Comparison of ENCODE assay signal across 16 cellular contexts in genomic region chr5:50730336-50730735, GRCh38.
"Had no signal": no experiment of that assay in that cellular context is flagged by ENCODE, and none has a peak within 500 bp of the region (broad histone marks: within the 10 kb centered on the region; RNA-seq: fewer than 3 reads in every experiment).

No MANE protein-coding gene starts in this region.

- H3K9me3 Mint-ChIP-seq: naive thymus-derived CD8-positive, alpha-beta T cell; stimulated activated naive CD8-positive, alpha-beta T cell treated with anti-CD3 and anti-CD28 coated beads, Interleukin-15, Interleukin-2, amounts not matched to agents 100 ng/mL and 50 ng/mL, for 24 hours had no signal

- H3K36me3 ChIP-seq: adrenal gland had no signal

- H3K27me3 Mint-ChIP-seq: activated CD4-positive, alpha-beta T cell treated with anti-CD3 and anti-CD28 coated beads, Interleukin-2, amount 10 ng/mL, durations not matched to agents 7 days and 5 days; naive thymus-derived CD8-positive, alpha-beta T cell; stimulated activated naive CD8-positive, alpha-beta T cell treated with anti-CD3 and anti-CD28 coated beads, Interleukin-15, Interleukin-2, amounts not matched to agents 100 ng/mL and 50 ng/mL, for 24 hours had no signal

- H3K27ac Mint-ChIP-seq: activated CD4-positive, alpha-beta T cell treated with anti-CD3 and anti-CD28 coated beads, Interleukin-2, amount 10 ng/mL, durations not matched to agents 7 days and 5 days; activated T-helper 2 cell treated with anti-CD3 and anti-CD28 coated beads, Interferon-gamma antibody, Interleukin-2, Interleukin-4, amounts not matched to agents 10 μg/mL and 5 μg/mL and 100 μg/mL, durations not matched to agents 14 hours and 24 hours and 36 hours; stimulated activated naive CD8-positive, alpha-beta T cell treated with anti-CD3 and anti-CD28 coated beads, Interleukin-15, Interleukin-2, amounts not matched to agents 100 ng/mL and 50 ng/mL, for 24 hours had no signal

- H3K27ac ChIP-seq: adrenal gland, testis had no signal

- H3K4me3 Mint-ChIP-seq: activated CD4-positive, alpha-beta T cell treated with anti-CD3 and anti-CD28 coated beads, Interleukin-2, amount 10 ng/mL, durations not matched to agents 7 days and 5 days; stimulated activated naive CD8-positive, alpha-beta T cell treated with anti-CD3 and anti-CD28 coated beads, Interleukin-15, Interleukin-2, amounts not matched to agents 100 ng/mL and 50 ng/mL, for 24 hours had no signal

- DNase-seq: activated CD4-positive, alpha-beta T cell treated with anti-CD3 and anti-CD28 coated beads, Interleukin-2, amount 10 ng/mL, durations not matched to agents 7 days and 5 days; activated naive CD4-positive, alpha-beta T cell treated with anti-CD3 and anti-CD28 coated beads, Interleukin-2, amount 50 U/mL, for 16 hours; activated T-cell treated with anti-CD3 and anti-CD28 coated beads for 4 hours; adrenal gland; caudate nucleus; cortex of kidney; effector memory CD4-positive, alpha-beta T cell; erythroblast; hippocampal formation; left cardiac atrium; naive thymus-derived CD8-positive, alpha-beta T cell; stimulated activated CD4-positive, alpha-beta T cell treated with anti-CD3 and anti-CD28 coated beads, Interleukin-4, amount 100 ng/mL, for 1 hour; stimulated activated CD8-positive, alpha-beta memory T cell treated with anti-CD3 and anti-CD28 coated beads, Interleukin-4, amount 100 ng/mL, for 48 hours; testis had no signal

- H3K4me3 ChIP-seq: adrenal gland, testis had no signal

- H3K4me1 ChIP-seq: testis had no signal

- H3K27me3 ChIP-seq: adrenal gland, testis had no signal

- ATAC-seq: left cardiac atrium; naive thymus-derived CD8-positive, alpha-beta T cell had no signal

- H3K9me3 ChIP-seq: adrenal gland, testis had no signal
